Comparison of ENCODE assay signal across 22 cellular contexts in genomic region chr4:33013280-33013679, GRCh38.
DNase-seq lines count a peak whose midpoint lies in the region; ATAC-seq, FAIRE-seq and TF ChIP-seq lines count a peak whose summit lies in the region.
"Had no signal": no experiment of that assay in that cellular context is flagged by ENCODE, and none has a peak within 500 bp of the region (broad histone marks: within the 10 kb centered on the region; RNA-seq: fewer than 3 reads in every experiment).

No MANE protein-coding gene starts in this region.

- WGBS in GM12878 (ENCODE audit: insufficient coverage, insufficient replicate concordance, low lambda C conversion rate, missing lambda C conversion rate) = 14% methylated on average over 2 of the region's 2 CpGs
- 83% methylated on average over 2 of the region's 2 CpGs for WGBS in smooth muscle cell (ENCODE audit: low lambda C conversion rate)

- TF ChIP-seq CTCF in OCI-LY3 (IDR thresholded peaks at IDR 0.05; ENCODE audit: low read depth, low read length) (no peak), GM12878 (IDR thresholded peaks at IDR 0.05 in 2 of 3, conservative IDR thresholded peaks at IDR 0.05 in 1 of 3; ENCODE audit: control insufficient read depth in 2 of 3, extremely low read depth in 1 of 3, insufficient read depth in 1 of 3, low read depth in 3 of 3, low read length in 3 of 3) (no peak), smooth muscle cell (IDR thresholded peaks at IDR 0.05; ENCODE audit: borderline replicate concordance, insufficient read depth, poor library complexity, severe bottlenecking) (no peak)

- no peak for TF ChIP-seq EP300 in GM12878 (IDR thresholded peaks at IDR 0.05; ENCODE audit: borderline replicate concordance in 1 of 2, control insufficient read depth in 1 of 2, low read depth in 2 of 2, low read length in 2 of 2)

- no peak for FAIRE-seq in GM12878 (lab: Jason Lieb, UNC)
- FAIRE-seq: GM12892, HTR-8/SVneo had no signal

- RAD21 ChIA-PET in GM12878 (lab: Charles Lee; ENCODE audit: unreplicated experiment) = no interaction called here

- peak; percentile 19 for DNase-seq in DMS53 (lab: John Stamatoyannopoulos, UW)
- DNase-seq in DMS53 treated with DMSO at 0.1 percent for 48 hours (lab: John Stamatoyannopoulos, UW; ENCODE audit: unreplicated experiment) = no peak
- DNase-seq in GM12878 (ENCODE audit: low read depth, low spot score) = no peak
- no peak for DNase-seq in smooth muscle cell (lab: John Stamatoyannopoulos, UW; ENCODE audit: unreplicated experiment)
- DNase-seq in retina = no peak
- DNase-seq in globus pallidus (ENCODE audit: low spot score) = no peak
- DNase-seq: 8988T, DMS79 treated with DMSO at 0.1 percent for 48 hours, HCEC 1CT, Kasumi-1, MG63, NCI-H1417, NCI-H1694 treated with DMSO at 0.1 percent for 48 hours, NCI-H446 treated with DMSO at 0.1 percent for 48 hours, NCI-H526 treated with DMSO at 0.1 percent for 48 hours, SIG-M5, T-helper 1 cell had no signal

- H2AFZ ChIP-seq in OCI-LY3 (ENCODE audit: low read depth, low read length) (peak overlapping the region; percentile 52), GM12878 (ENCODE audit: control insufficient read depth, low read depth, low read length) (no peak overlapping the region), smooth muscle cell (ENCODE audit: low read depth) (peak overlapping the region; percentile 43)

- H3K9ac ChIP-seq in OCI-LY3 (ENCODE audit: low read length) (no peak overlapping the region), GM12878 (ENCODE audit: control insufficient read depth, insufficient read depth, low read length) (no peak overlapping the region), smooth muscle cell (ENCODE audit: low read depth) (no peak overlapping the region)

- H3K27me3 ChIP-seq in OCI-LY3 (ENCODE audit: low read depth, low read length) (no peaks in the 10 kb centered on the region), GM12878 (replicated peaks in 1 of 2; ENCODE audit: control insufficient read depth in 2 of 2, insufficient read depth in 2 of 2, low read length in 1 of 2) (no peaks in the 10 kb centered on the region), smooth muscle cell (ENCODE audit: low read depth) (no peaks in the 10 kb centered on the region)
- H3K27me3 ChIP-seq: MG63 had no signal

- no peak overlapping the region for H3K27ac ChIP-seq in OCI-LY3 (ENCODE audit: low read length)
- no peak overlapping the region for H3K27ac ChIP-seq in GM12878 (ENCODE audit: control insufficient read depth, insufficient read depth)
- H3K27ac ChIP-seq in smooth muscle cell (ENCODE audit: low read depth) = no peak overlapping the region
- H3K27ac ChIP-seq: C4-2B had no signal

- POLR2A ChIA-PET in GM12878 (lab: Charles Lee) = no interaction called here

- H3K4me2 ChIP-seq in OCI-LY3 (ENCODE audit: low read length) (no peak overlapping the region), GM12878 (ENCODE audit: control insufficient read depth, insufficient read depth) (no peak overlapping the region), smooth muscle cell (no peak overlapping the region)

- ATAC-seq in GM12878 (no peak), HG03196 (IDR thresholded peaks at IDR 0.05; ENCODE audit: unreplicated experiment) (no peak)

- H3K4me3 ChIP-seq in OCI-LY3 (ENCODE audit: low read length) (no peak overlapping the region), GM12878 (no peak overlapping the region), smooth muscle cell (no peak overlapping the region)
- H3K4me3 ChIP-seq: MG63 had no signal

- SMC1A ChIA-PET in GM12878 (lab: Charles Lee; ENCODE audit: uncharacterized antibody, unreplicated experiment) = no interaction called here

- H3K9me3 ChIP-seq in OCI-LY3 (ENCODE audit: insufficient read depth, low read length) (no peaks in the 10 kb centered on the region), GM12878 (replicated peaks; ENCODE audit: control insufficient read depth, insufficient read depth, low read length) (no peaks in the 10 kb centered on the region), smooth muscle cell (replicated peaks; ENCODE audit: low read depth) (no peaks in the 10 kb centered on the region)
- H3K9me3 ChIP-seq: MG63 had no signal

- H3K4me1 ChIP-seq in OCI-LY3 (ENCODE audit: low read length) (no peaks in the 10 kb centered on the region), GM12878 (ENCODE audit: control insufficient read depth, insufficient read depth, low read length) (no peaks in the 10 kb centered on the region), smooth muscle cell (ENCODE audit: low read depth) (no peaks in the 10 kb centered on the region)

- CTCF ChIA-PET in GM12878 (lab: Yijun Ruan, JAX) = no interaction called here

- H3K36me3 ChIP-seq in OCI-LY3 (replicated peaks; ENCODE audit: low read depth, low read length) = no peaks in the 10 kb centered on the region
- H3K36me3 ChIP-seq in GM12878 (ENCODE audit: control insufficient read depth in 2 of 2, insufficient read depth in 2 of 2, low read length in 1 of 2) = no peaks in the 10 kb centered on the region
- no peaks in the 10 kb centered on the region for H3K36me3 ChIP-seq in smooth muscle cell (ENCODE audit: low read depth)
- H3K36me3 ChIP-seq: MG63 had no signal

- no peak for TF ChIP-seq RAD21 in GM12878 (IDR thresholded peaks at IDR 0.05; ENCODE audit: insufficient read depth, low read depth, low read length)

- no peaks in the 10 kb centered on the region for H3F3A ChIP-seq in smooth muscle cell (ENCODE audit: low read depth)

- H3K79me2 ChIP-seq in OCI-LY3 (ENCODE audit: low read length) (no peaks in the 10 kb centered on the region), GM12878 (ENCODE audit: control insufficient read depth, insufficient read depth, low read length) (no peaks in the 10 kb centered on the region), smooth muscle cell (ENCODE audit: low read depth) (no peaks in the 10 kb centered on the region)

- intact Hi-C loops in GM12878 (cut with micrococcal nuclease; ENCODE audit: unreplicated experiment) = no loop called here

- TF ChIP-seq POLR2A in GM12878 (IDR thresholded peaks at IDR 0.05; ENCODE audit: low read depth, low read length) = no peak

- BruUV-seq in GM12878 (replicated peaks; lab: Mats Ljungman, UMichigan) = no TSS peak

- in situ Hi-C loops in GM12878 (cut with MboI) = no loop called here

- no peaks in the 10 kb centered on the region for H4K20me1 ChIP-seq in OCI-LY3 (ENCODE audit: insufficient read depth, low read length)
- H4K20me1 ChIP-seq in GM12878 (ENCODE audit: control insufficient read depth, insufficient read depth) = no peaks in the 10 kb centered on the region
- no peaks in the 10 kb centered on the region for H4K20me1 ChIP-seq in smooth muscle cell (ENCODE audit: low read depth)

TF ChIP-seq in GM12878, 131 proteins besides CTCF, POLR2A, EP300 and RAD21:
- TF ChIP-seq TAF1 (IDR thresholded peaks at IDR 0.05; ENCODE audit: borderline replicate concordance, low read depth, low read length) (no peak), RFX5 (IDR thresholded peaks at IDR 0.05; ENCODE audit: low read depth, low read length) (peak; percentile 81)
